In genomic region chr5:89396262-89396975, GRCh38 we compare ENCODE assay signal across 9 cellular contexts.
A peak's percentile ranks its signal among the peaks of the same experiment; 100 is the strongest.
DNase-seq lines count a peak whose midpoint lies in the region; ATAC-seq and TF ChIP-seq lines count a peak whose summit lies in the region.
"Had no signal": no experiment of that assay in that cellular context is flagged by ENCODE, and none has a peak within 500 bp of the region (broad histone marks: within the 10 kb centered on the region; RNA-seq: fewer than 3 reads in every experiment).

No MANE protein-coding gene starts in this region.

- ATAC-seq in HG02759 (IDR thresholded peaks at IDR 0.05; ENCODE audit: unreplicated experiment) (peak; percentile 56), left colon (peak; percentile 86)
- ATAC-seq in stimulated activated naive CD8-positive, alpha-beta T cell treated with anti-CD3 and anti-CD28 coated beads, Interleukin-15, Interleukin-2, amounts not matched to agents 100 U/mL and 50 U/mL, for 24 hours, result no peak

- no peaks in the 10 kb centered on the region for H3K9me3 Mint-ChIP-seq in activated CD4-positive, alpha-beta T cell treated with anti-CD3 and anti-CD28 coated beads, Interleukin-2, amount 10 ng/mL, durations not matched to agents 24 days and 14 days
- H3K9me3 Mint-ChIP-seq: activated naive CD8-positive, alpha-beta T cell treated with anti-CD3 and anti-CD28 coated beads, Interleukin-2, amount 10 ng/mL, durations not matched to agents 7 days and 5 days had no signal

- no peaks in the 10 kb centered on the region for H3K36me3 Mint-ChIP-seq in activated CD4-positive, alpha-beta T cell treated with anti-CD3 and anti-CD28 coated beads, Interleukin-2, amount 10 ng/mL, durations not matched to agents 24 days and 14 days (ENCODE audit: low read depth)
- H3K36me3 Mint-ChIP-seq: activated naive CD8-positive, alpha-beta T cell treated with anti-CD3 and anti-CD28 coated beads, Interleukin-2, amount 10 ng/mL, durations not matched to agents 7 days and 5 days had no signal

- no peaks in the 10 kb centered on the region for H3K27me3 Mint-ChIP-seq in activated CD4-positive, alpha-beta T cell treated with anti-CD3 and anti-CD28 coated beads, Interleukin-2, amount 10 ng/mL, durations not matched to agents 24 days and 14 days
- H3K27me3 Mint-ChIP-seq: activated naive CD8-positive, alpha-beta T cell treated with anti-CD3 and anti-CD28 coated beads, Interleukin-2, amount 10 ng/mL, durations not matched to agents 7 days and 5 days had no signal

- no peak overlapping the region for H3K27ac Mint-ChIP-seq in activated CD4-positive, alpha-beta T cell treated with anti-CD3 and anti-CD28 coated beads, Interleukin-2, amount 10 ng/mL, durations not matched to agents 24 days and 14 days
- H3K27ac Mint-ChIP-seq: activated naive CD8-positive, alpha-beta T cell treated with anti-CD3 and anti-CD28 coated beads, Interleukin-2, amount 10 ng/mL, durations not matched to agents 7 days and 5 days had no signal

- POLR2A ChIA-PET in GM10248 (lab: Yijun Ruan, JAX), result no interaction called here

- CTCF ChIA-PET in GM10248 (lab: Yijun Ruan, JAX), result interaction anchor here (1.0 to 1.5 kb wide), 3 partner anchors 8 to 36 kb away, joined by 3 read pairs; no protein-coding TSS in a partner anchor

- intact Hi-C loops in left colon (cut with DNase I, micrococcal nuclease), result no loop called here
- intact Hi-C loops in activated CD4-positive, alpha-beta T cell treated with anti-CD3 and anti-CD28 coated beads, Interleukin-2, amount 10 ng/mL, durations not matched to agents 24 days and 14 days (cut with micrococcal nuclease), result no loop called here

- H3K4me3 Mint-ChIP-seq in activated CD4-positive, alpha-beta T cell treated with anti-CD3 and anti-CD28 coated beads, Interleukin-2, amount 10 ng/mL, durations not matched to agents 24 days and 14 days, result no peak overlapping the region
- H3K4me3 Mint-ChIP-seq: activated naive CD8-positive, alpha-beta T cell treated with anti-CD3 and anti-CD28 coated beads, Interleukin-2, amount 10 ng/mL, durations not matched to agents 7 days and 5 days had no signal

- no peak for TF ChIP-seq CTCF in GM10248 (IDR thresholded peaks at IDR 0.05; ENCODE audit: control extremely low read depth, extremely low read depth, low read depth, missing control alignments)

- peak; percentile 6 for DNase-seq in GM10248 (ENCODE audit: extremely low spot score)
- no peak for DNase-seq in left colon
- no peak for DNase-seq in activated CD4-positive, alpha-beta T cell treated with anti-CD3 and anti-CD28 coated beads, Interleukin-2, amount 10 ng/mL, durations not matched to agents 24 days and 14 days
- no peak for DNase-seq in stimulated activated naive CD8-positive, alpha-beta T cell treated with anti-CD3 and anti-CD28 coated beads, Interleukin-15, Interleukin-2, amounts not matched to agents 100 U/mL and 50 U/mL, for 24 hours
- DNase-seq in effector CD4-positive, alpha-beta T cell, result no peak
- DNase-seq in NCI-H1436 (lab: John Stamatoyannopoulos, UW), result no peak
- DNase-seq: activated naive CD8-positive, alpha-beta T cell treated with anti-CD3 and anti-CD28 coated beads, Interleukin-2, amount 10 ng/mL, durations not matched to agents 7 days and 5 days had no signal

- peaks cover 5% of the 10 kb centered on the region for H3K4me1 Mint-ChIP-seq in activated CD4-positive, alpha-beta T cell treated with anti-CD3 and anti-CD28 coated beads, Interleukin-2, amount 10 ng/mL, durations not matched to agents 24 days and 14 days

TF ChIP-seq in PFSK-1, 5 proteins besides CTCF, POLR2A, EP300 and RAD21:
- TF ChIP-seq POLR2AphosphoS5 (IDR thresholded peaks at IDR 0.05; ENCODE audit: low read depth, low read length) (no peak), FOXP2 (optimal IDR thresholded peaks at IDR 0.05; ENCODE audit: borderline replicate concordance, extremely low read depth, extremely low read length, insufficient read depth) (peak; percentile 17), TAF1 (IDR thresholded peaks at IDR 0.05; ENCODE audit: borderline replicate concordance, insufficient read depth, low read length) (no peak), SIN3A (IDR thresholded peaks at IDR 0.05; ENCODE audit: borderline replicate concordance, insufficient read depth, low read length) (no peak), REST (IDR thresholded peaks at IDR 0.05; ENCODE audit: insufficient read depth in 1 of 2, low read depth in 2 of 2, low read length in 2 of 2) (no peak)
TF ChIP-seq in PFSK-1: peak in this region for 1.
